Comparison of ENCODE assay signal across 7 cellular contexts in genomic region chr2:149664896-149665295, GRCh38.
"Had no signal": no experiment of that assay in that cellular context is flagged by ENCODE, and none has a peak within 500 bp of the region (broad histone marks: within the 10 kb centered on the region; RNA-seq: fewer than 3 reads in every experiment).

No MANE protein-coding gene starts in this region.

- FAIRE-seq: GM12878, GM12891, GM12892, GM18507, GM19239 had no signal

- H3K4me3 ChIP-seq: GM12878 had no signal

- DNase-seq: GDM1, GF-D8 had no signal

- ATAC-seq: GM12878 had no signal
